In genomic region chr19:18894254-18895037, GRCh38 we compare ENCODE assay signal across 8 cellular contexts. TPM values are rescaled to one million over a fixed set of nuclear protein-coding genes. Genes with fewer than 3 reads are reported as not detected.
DNase-seq lines count a peak whose midpoint lies in the region; ATAC-seq and TF ChIP-seq lines count a peak whose summit lies in the region.

No MANE protein-coding gene starts in this region.

- H3K4me1 Mint-ChIP-seq in stimulated activated memory B cell treated with anti-CD40 and anti-IgM and Interleukin-4, amounts not matched to agents 10 μg/mL and 1 μg/mL and 100 μg/mL, for 72 hours, result peaks cover 21% of the 10 kb centered on the region

- peak overlapping the region; percentile 72 for H3K4me2 ChIP-seq in parathyroid adenoma (ENCODE audit: low read length)

- H3K27ac Mint-ChIP-seq in stimulated activated memory B cell treated with anti-CD40 and anti-IgM and Interleukin-4, amounts not matched to agents 10 μg/mL and 1 μg/mL and 100 μg/mL, for 72 hours, result no peak overlapping the region

- TF ChIP-seq CTCF in esophagus squamous epithelium (IDR thresholded peaks at IDR 0.05) (no peak), parathyroid adenoma (IDR thresholded peaks at IDR 0.05) (no peak)

- intact Hi-C loops in esophagus squamous epithelium (cut with DNase I), result no loop called here

- H3K79me2 ChIP-seq in parathyroid adenoma, result no peaks in the 10 kb centered on the region

- no peak overlapping the region for H3K4me3 Mint-ChIP-seq in stimulated activated memory B cell treated with anti-CD40 and anti-IgM and Interleukin-4, amounts not matched to agents 10 μg/mL and 1 μg/mL and 100 μg/mL, for 72 hours

- peaks cover 58% of the 10 kb centered on the region for H3K27me3 Mint-ChIP-seq in stimulated activated memory B cell treated with anti-CD40 and anti-IgM and Interleukin-4, amounts not matched to agents 10 μg/mL and 1 μg/mL and 100 μg/mL, for 72 hours

- 0 to 6% methylated on average over 3 to 6 of the region's 28 CpGs for WGBS in esophagus squamous epithelium, 2 donors

- DNase-seq in DMS 273 treated with DMSO at 0.1 percent for 48 hours (lab: John Stamatoyannopoulos, UW) (peak; percentile 51), NCI-H2196 treated with DMSO at 0.1 percent for 48 hours (lab: John Stamatoyannopoulos, UW; ENCODE audit: unreplicated experiment) (peak; percentile 51), esophagus squamous epithelium (lab: John Stamatoyannopoulos, UW) (no peak), mesenteric fat pad (ENCODE audit: low spot score) (no peak), glomerular visceral epithelial cell (ENCODE audit: extremely low spot score) (no peak)

- H3K27me3 ChIP-seq in esophagus squamous epithelium (peaks cover 7 to 59% (median 14%) of the 10 kb centered on the region in 4 donors), parathyroid adenoma (ENCODE audit: control insufficient read depth, insufficient read depth, low read length) (no peaks in the 10 kb centered on the region)

- no peaks in the 10 kb centered on the region for H3K9me3 Mint-ChIP-seq in stimulated activated memory B cell treated with anti-CD40 and anti-IgM and Interleukin-4, amounts not matched to agents 10 μg/mL and 1 μg/mL and 100 μg/mL, for 72 hours

- no peak overlapping the region for H3K9ac ChIP-seq in parathyroid adenoma

- H3K9me3 ChIP-seq in esophagus squamous epithelium (no peaks in the 10 kb centered on the region), parathyroid adenoma (ENCODE audit: control insufficient read depth, low read length) (no peaks in the 10 kb centered on the region)

- H3K36me3 ChIP-seq in esophagus squamous epithelium (peaks cover 5 to 13% (median 8%) of the 10 kb centered on the region in 3 donors), parathyroid adenoma (ENCODE audit: control insufficient read depth, insufficient read depth, low read length) (no peaks in the 10 kb centered on the region)

- peaks cover 10 to 32% (median 21%) of the 10 kb centered on the region in 3 donors for H3K4me1 ChIP-seq in esophagus squamous epithelium
- H3K4me1 ChIP-seq in parathyroid adenoma, result peaks cover 2% of the 10 kb centered on the region

- no peak for TF ChIP-seq POLR2A in esophagus squamous epithelium (IDR thresholded peaks at IDR 0.05)

- H3K27ac ChIP-seq in esophagus squamous epithelium (no peak overlapping the region), parathyroid adenoma (no peak overlapping the region)

- peak overlapping the region in 3 of 4 donors; percentile 31 to 62 (median 45) for H3K4me3 ChIP-seq in esophagus squamous epithelium
- H3K4me3 ChIP-seq in parathyroid adenoma (ENCODE audit: low read depth, low read length), result peak overlapping the region; percentile 46

- no peak for ATAC-seq in GM21576 (IDR thresholded peaks at IDR 0.05; ENCODE audit: unreplicated experiment)
- no peak for ATAC-seq in stimulated activated memory B cell treated with anti-CD40 and anti-IgM and Interleukin-4, amounts not matched to agents 10 μg/mL and 1 μg/mL and 100 μg/mL, for 72 hours

- peak overlapping the region; percentile 77 for H2AFZ ChIP-seq in parathyroid adenoma

- peaks cover 9% of the 10 kb centered on the region for H3K36me3 Mint-ChIP-seq in stimulated activated memory B cell treated with anti-CD40 and anti-IgM and Interleukin-4, amounts not matched to agents 10 μg/mL and 1 μg/mL and 100 μg/mL, for 72 hours

RNA-seq across cellular contexts. Expression of gene CERS1, which starts 1.5 kb away (rescaled TPM):
- total RNA-seq in esophagus squamous epithelium (under 1 TPM in 1 of 4 donors, not detected in 3; 0.76 TPM), mesenteric fat pad (0.45 TPM)

RNA-seq across cellular contexts. Expression of gene COPE, which starts 24.7 kb away (rescaled TPM):
- 100 to 1,000 TPM; 170 to 245 (median 224) TPM for total RNA-seq in esophagus squamous epithelium
- total RNA-seq in mesenteric fat pad, result 147 TPM

RNA-seq across cellular contexts. Expression of gene DDX49, which starts 25.1 kb away (rescaled TPM):
- total RNA-seq in esophagus squamous epithelium (10 to 100 TPM; 47.0 to 80.7 (median 60.6) TPM), mesenteric fat pad (49.1 TPM)

RNA-seq across cellular contexts. Expression of gene HOMER3, which starts 46.6 kb away (rescaled TPM):
- total RNA-seq in esophagus squamous epithelium (10 to 100 TPM; 10.7 to 29.5 (median 18.6) TPM), mesenteric fat pad (31.5 TPM)

Comparison
In these comparisons a context has a peak if more than half of its experiments do, and no peak if none do; other contexts are left out.
1. DNase-seq: peak in DMS 273 treated with DMSO at 0.1 percent for 48 hours (single experiment) and NCI-H2196 treated with DMSO at 0.1 percent for 48 hours (single experiment); none in esophagus squamous epithelium (single experiment), mesenteric fat pad (single experiment) and glomerular visceral epithelial cell (single experiment).